Comparison of ENCODE assay signal across 8 cellular contexts in the genomic region with DNA sequence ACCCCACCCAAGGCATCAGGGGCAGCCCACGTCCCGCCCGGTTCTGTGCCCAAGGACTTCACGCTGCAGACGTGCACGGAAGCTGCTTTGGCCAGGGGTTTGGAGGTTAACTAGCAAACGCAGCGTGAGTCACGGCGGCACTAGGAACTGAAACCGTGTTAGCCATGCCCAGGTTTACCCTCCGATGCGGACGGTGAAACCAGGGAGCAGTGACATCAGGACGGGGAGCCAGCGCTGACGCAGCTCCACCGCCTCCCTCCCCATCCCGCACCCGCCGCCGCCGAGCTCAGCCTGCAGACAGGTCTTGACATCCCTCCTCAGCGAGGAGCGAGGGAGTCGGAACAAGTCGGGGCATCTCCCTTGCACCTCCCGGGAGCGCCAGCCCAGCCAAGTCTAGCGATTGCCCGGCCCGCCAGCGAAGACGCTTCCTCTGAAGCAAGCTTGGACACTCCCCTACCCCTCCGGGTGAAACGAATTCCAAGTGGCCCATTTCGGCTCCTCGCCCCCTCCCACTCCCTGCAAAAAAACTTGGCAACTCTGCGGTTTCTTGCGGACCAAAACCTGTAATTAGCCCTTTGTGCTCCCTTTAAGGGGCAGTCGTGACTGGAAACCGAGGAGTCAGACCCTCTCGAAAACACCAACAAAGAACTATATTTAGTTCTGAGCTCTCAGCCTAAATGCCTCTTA. TPM values are rescaled to one million over a fixed set of nuclear protein-coding genes. Genes with fewer than 3 reads are reported as not detected.
A peak's percentile ranks its signal among the peaks of the same experiment; 100 is the strongest.
DNase-seq lines count a peak whose midpoint lies in the region; ATAC-seq and TF ChIP-seq lines count a peak whose summit lies in the region.

No MANE protein-coding gene starts in this region.

- no peaks in the 10 kb centered on the region for H3K9me3 ChIP-seq in Peyer's patch
- H3K9me3 ChIP-seq in stomach smooth muscle (ENCODE audit: control insufficient read depth in 2 of 2, low read length in 2 of 2) = no peaks in the 10 kb centered on the region

- peaks cover 34% of the 10 kb centered on the region for H3K4me1 Mint-ChIP-seq in neural crest cell

- peak overlapping the region; percentile 90 to 96 (median 94) for H3K27ac ChIP-seq in Peyer's patch
- H3K27ac ChIP-seq in stomach smooth muscle (ENCODE audit: low read length) = peak overlapping the region; percentile 89

- peak; percentile 37 for ATAC-seq in HG03432 (IDR thresholded peaks at IDR 0.05; ENCODE audit: unreplicated experiment)

- H3K27me3 Mint-ChIP-seq in neural crest cell (ENCODE audit: low read depth) = no peaks in the 10 kb centered on the region

- H3K4me1 ChIP-seq in Peyer's patch = peaks cover 0 to 37% (median 0%) of the 10 kb centered on the region in 4 donors
- H3K4me1 ChIP-seq in stomach smooth muscle (ENCODE audit: control insufficient read depth, insufficient read depth, low read length) = peaks cover 14% of the 10 kb centered on the region

- peak overlapping the region; percentile 66 for H3K4me3 ChIP-seq in BJ (ENCODE audit: low read depth, low read length)
- peak overlapping the region; percentile 85 to 95 (median 90) for H3K4me3 ChIP-seq in Peyer's patch
- H3K4me3 ChIP-seq in stomach smooth muscle (ENCODE audit: low read length in 2 of 2) = peak overlapping the region; percentile 95 to 98

- H3K27me3 ChIP-seq in BJ (ENCODE audit: control insufficient read depth, insufficient read depth, low read length) (no peaks in the 10 kb centered on the region), Peyer's patch (no peaks in the 10 kb centered on the region), stomach smooth muscle (ENCODE audit: control insufficient read depth in 1 of 2, insufficient read depth in 2 of 2, low read length in 2 of 2) (no peaks in the 10 kb centered on the region)

- peak; percentile 39 to 50 for TF ChIP-seq POLR2A in Peyer's patch (IDR thresholded peaks at IDR 0.05)

- DNase-seq in BJ (ENCODE audit: low read depth) = no peak
- DNase-seq in GM19238 (ENCODE audit: insufficient read length, low spot score) = peak; percentile 62
- peak; percentile 79 to 93 (median 88) for DNase-seq in Peyer's patch
- DNase-seq in activated T-helper 9 cell treated with anti-CD3 and anti-CD28 coated beads, Interleukin-2, amount 50 U/mL, for 16 hours (ENCODE audit: low read depth) = peak; percentile 65
- peak; percentile 85 for DNase-seq in fibroblast of the conjunctiva (ENCODE audit: low read depth)
- DNase-seq in neural crest cell (ENCODE audit: low read depth, low spot score) = peak; percentile 62

- CTCF ChIA-PET in BJ (lab: Yijun Ruan, JAX) = interaction anchor here (0.7 to 2.8 kb wide), 8 partner anchors 11 to 154 kb away, joined by 3 to 12 read pairs (median 4); no protein-coding TSS in a partner anchor

- no peaks in the 10 kb centered on the region for H3K36me3 ChIP-seq in BJ (ENCODE audit: control insufficient read depth, insufficient read depth, low read length)
- H3K36me3 ChIP-seq in Peyer's patch = no peaks in the 10 kb centered on the region
- H3K36me3 ChIP-seq in stomach smooth muscle (ENCODE audit: control insufficient read depth in 2 of 2, insufficient read depth in 2 of 2, low read length in 2 of 2) = no peaks in the 10 kb centered on the region

- TF ChIP-seq CTCF in BJ (IDR thresholded peaks at IDR 0.05; ENCODE audit: insufficient read depth, low read depth, low read length) = no peak
- TF ChIP-seq CTCF in Peyer's patch (IDR thresholded peaks at IDR 0.05) = no peak
- TF ChIP-seq CTCF in neural crest cell (conservative IDR thresholded peaks at IDR 0.05) = no peak

- POLR2A ChIA-PET in BJ (lab: Charles Lee) = interaction anchor here (0.6 to 1.5 kb wide), 7 partner anchors 16 to 282 kb away, joined by 3 to 6 read pairs (median 3); no protein-coding TSS in a partner anchor

- H3K9me3 Mint-ChIP-seq in neural crest cell = no peaks in the 10 kb centered on the region

- H3K27ac Mint-ChIP-seq in neural crest cell (ENCODE audit: unreplicated experiment) = peak overlapping the region; percentile 89

- peak overlapping the region; percentile 88 to 90 for H3K9ac ChIP-seq in stomach smooth muscle (ENCODE audit: low read length in 2 of 2)

- no peaks in the 10 kb centered on the region for H3K36me3 Mint-ChIP-seq in neural crest cell (ENCODE audit: low read depth)

- peak overlapping the region; percentile 96 for H3K4me3 Mint-ChIP-seq in neural crest cell

RNA-seq across cellular contexts. Expression of gene RAP2B, which starts 1.4 kb away (rescaled TPM):
- polyA plus RNA-seq in BJ (2011; rRNA removed) = 7.0 and 7.2 TPM in 2 replicates
- 14.9 and 19.2 TPM in 2 replicates for polyA minus RNA-seq in BJ (2011; rRNA and poly(A)+ RNA removed)
- total RNA-seq in Peyer's patch (10 to 100 TPM in 2 of 4 donors, 1 to 10 TPM in 2; 5.0 to 12.7 (median 10.1) TPM), neural crest cell (14.4 and 14.7 TPM in 2 replicates)
